ENCODE assay signal across 15 cellular contexts in genomic region chr2:134692461-134692860, GRCh38. TPM values are rescaled to one million over a fixed set of nuclear protein-coding genes. Genes with fewer than 3 reads are reported as not detected.
A peak's percentile ranks its signal among the peaks of the same experiment; 100 is the strongest.
DNase-seq lines count a peak whose midpoint lies in the region; ATAC-seq lines count a peak whose summit lies in the region.
"Had no signal": no experiment of that assay in that cellular context is flagged by ENCODE, and none has a peak within 500 bp of the region (broad histone marks: within the 10 kb centered on the region; RNA-seq: fewer than 3 reads in every experiment).

No MANE protein-coding gene starts in this region.

- POLR2A ChIA-PET in activated CD4-positive, alpha-beta memory T cell treated with anti-CD3 and anti-CD28 coated beads, Interleukin-2, amount 10 ng/mL, durations not matched to agents 7 days and 5 days (lab: Charles Lee) = no interaction called here
- POLR2A ChIA-PET in activated CD4-positive, alpha-beta memory T cell treated with anti-CD3 and anti-CD28 coated beads for 36 hours (lab: Charles Lee) = no interaction called here

- H3K4me3 Mint-ChIP-seq in activated CD4-positive, alpha-beta memory T cell treated with anti-CD3 and anti-CD28 coated beads, Interleukin-2, amount 10 ng/mL, durations not matched to agents 7 days and 5 days = no peak overlapping the region
- no peak overlapping the region for H3K4me3 Mint-ChIP-seq in activated CD4-positive, alpha-beta memory T cell treated with anti-CD3 and anti-CD28 coated beads for 36 hours

- intact Hi-C loops in activated CD4-positive, alpha-beta memory T cell treated with anti-CD3 and anti-CD28 coated beads for 36 hours (cut with micrococcal nuclease) = loop anchor here (5.0 kb wide), 1 partner anchor 35 kb away; no protein-coding TSS in a partner anchor

- peaks cover 3% of the 10 kb centered on the region for H3K36me3 Mint-ChIP-seq in activated CD4-positive, alpha-beta memory T cell treated with anti-CD3 and anti-CD28 coated beads, Interleukin-2, amount 10 ng/mL, durations not matched to agents 7 days and 5 days (ENCODE audit: low read depth)
- H3K36me3 Mint-ChIP-seq in activated CD4-positive, alpha-beta memory T cell treated with anti-CD3 and anti-CD28 coated beads for 36 hours = no peaks in the 10 kb centered on the region

- no peaks in the 10 kb centered on the region for H3K4me1 Mint-ChIP-seq in activated CD4-positive, alpha-beta memory T cell treated with anti-CD3 and anti-CD28 coated beads, Interleukin-2, amount 10 ng/mL, durations not matched to agents 7 days and 5 days
- no peaks in the 10 kb centered on the region for H3K4me1 Mint-ChIP-seq in activated CD4-positive, alpha-beta memory T cell treated with anti-CD3 and anti-CD28 coated beads for 36 hours (ENCODE audit: low read depth)

- H3K27me3 Mint-ChIP-seq in activated CD4-positive, alpha-beta memory T cell treated with anti-CD3 and anti-CD28 coated beads, Interleukin-2, amount 10 ng/mL, durations not matched to agents 7 days and 5 days = peaks cover 24% of the 10 kb centered on the region
- peaks cover 6% of the 10 kb centered on the region for H3K27me3 Mint-ChIP-seq in activated CD4-positive, alpha-beta memory T cell treated with anti-CD3 and anti-CD28 coated beads for 36 hours

- CTCF ChIA-PET in activated CD4-positive, alpha-beta memory T cell treated with anti-CD3 and anti-CD28 coated beads, Interleukin-2, amount 10 ng/mL, durations not matched to agents 7 days and 5 days (lab: Charles Lee) = no interaction called here
- CTCF ChIA-PET in activated CD4-positive, alpha-beta memory T cell treated with anti-CD3 and anti-CD28 coated beads for 36 hours (lab: Charles Lee) = no interaction called here

- no peak overlapping the region for H3K27ac Mint-ChIP-seq in activated CD4-positive, alpha-beta memory T cell treated with anti-CD3 and anti-CD28 coated beads, Interleukin-2, amount 10 ng/mL, durations not matched to agents 7 days and 5 days
- H3K27ac Mint-ChIP-seq in activated CD4-positive, alpha-beta memory T cell treated with anti-CD3 and anti-CD28 coated beads for 36 hours = no peak overlapping the region

- peak; percentile 32 for DNase-seq in activated CD4-positive, alpha-beta memory T cell treated with anti-CD3 and anti-CD28 coated beads, Interleukin-2, amount 10 ng/mL, durations not matched to agents 7 days and 5 days
- no peak for DNase-seq in activated CD4-positive, alpha-beta memory T cell treated with anti-CD3 and anti-CD28 coated beads for 36 hours
- DNase-seq in OCI-M1 (lab: John Stamatoyannopoulos, UW) (peak; percentile 24), GF-D8 (lab: John Stamatoyannopoulos, UW) (no peak), iPS-NIHi11 (ENCODE audit: low spot score) (no peak)
- DNase-seq in stimulated activated CD4-positive, alpha-beta T cell treated with anti-CD3 and anti-CD28 coated beads, Interleukin-1b, Interleukin-23, amount 100 ng/mL, for 48 hours = no peak
- DNase-seq: activated naive CD4-positive, alpha-beta T cell treated with Interleukin-2 at 50 U/mL for 16 hours; GDM1; kidney glomerular epithelial cell; NCI-H1105; stimulated activated CD4-positive, alpha-beta T cell treated with anti-CD3 and anti-CD28 coated beads, Interleukin-4, amount 100 ng/mL, for 1 hour; substantia nigra had no signal

- no peaks in the 10 kb centered on the region for H3K9me3 Mint-ChIP-seq in activated CD4-positive, alpha-beta memory T cell treated with anti-CD3 and anti-CD28 coated beads, Interleukin-2, amount 10 ng/mL, durations not matched to agents 7 days and 5 days
- H3K9me3 Mint-ChIP-seq in activated CD4-positive, alpha-beta memory T cell treated with anti-CD3 and anti-CD28 coated beads for 36 hours = no peaks in the 10 kb centered on the region

- ATAC-seq in HG02623 (IDR thresholded peaks at IDR 0.05; ENCODE audit: unreplicated experiment) = peak; percentile 71
- no peak for ATAC-seq in GM19328 (IDR thresholded peaks at IDR 0.05; ENCODE audit: unreplicated experiment)
- ATAC-seq: Panc1 had no signal

RNA-seq across cellular contexts. Expression of gene TMEM163, which starts 26.3 kb away (rescaled TPM):
- total RNA-seq in activated CD4-positive, alpha-beta memory T cell treated with anti-CD3 and anti-CD28 coated beads, Interleukin-2, amount 10 ng/mL, durations not matched to agents 7 days and 5 days = 1 to 10 TPM; 1.8 to 2.3 TPM
- total RNA-seq in activated CD4-positive, alpha-beta memory T cell treated with anti-CD3 and anti-CD28 coated beads for 36 hours = under 1 TPM in 1 of 2 experiments, not detected in 1; 0.12 TPM

Comparison
In these comparisons a context has a peak if more than half of its experiments do, and no peak if none do; other contexts are left out.
1. DNase-seq: peak in activated CD4-positive, alpha-beta memory T cell treated with anti-CD3 and anti-CD28 coated beads, Interleukin-2, amount 10 ng/mL, durations not matched to agents 7 days and 5 days (single experiment) and OCI-M1 (single experiment); none in activated CD4-positive, alpha-beta memory T cell treated with anti-CD3 and anti-CD28 coated beads for 36 hours (single experiment), stimulated activated CD4-positive, alpha-beta T cell treated with anti-CD3 and anti-CD28 coated beads, Interleukin-1b, Interleukin-23, amount 100 ng/mL, for 48 hours (single experiment), GF-D8 (single experiment) and iPS-NIHi11 (single experiment).